ENCODE assay signal across 19 cellular contexts in the genomic region with DNA sequence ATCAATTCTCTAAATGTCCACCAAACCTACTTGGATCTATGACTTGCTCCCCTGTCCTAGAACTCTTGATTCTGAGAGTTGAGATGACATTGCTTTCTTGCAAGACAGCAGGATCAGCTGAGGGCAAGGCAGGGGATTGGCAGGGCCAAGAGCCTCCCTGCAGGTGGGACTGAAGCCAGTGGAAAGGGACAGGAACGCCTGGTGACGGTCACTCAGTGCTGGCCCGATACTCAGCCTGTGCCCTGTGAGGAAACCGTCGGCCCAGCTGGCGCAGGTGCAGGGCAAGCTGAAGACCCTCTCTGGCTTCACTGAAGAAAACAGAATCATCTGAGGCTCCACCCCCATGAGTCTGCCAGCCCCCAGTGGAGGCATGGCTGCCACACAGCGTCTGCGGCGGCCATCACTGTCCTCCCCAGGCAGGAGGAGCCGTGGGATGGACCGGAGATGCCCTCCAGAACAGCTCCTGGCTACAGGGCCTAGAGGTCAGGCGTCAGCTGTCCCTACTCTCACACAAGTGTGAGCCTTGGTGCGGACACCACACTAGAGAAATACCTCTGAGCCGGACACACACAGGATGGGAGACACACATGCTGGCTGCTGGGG. TPM values are rescaled to one million over a fixed set of nuclear protein-coding genes. Genes with fewer than 3 reads are reported as not detected.
A peak's percentile ranks its signal among the peaks of the same experiment; 100 is the strongest.
DNase-seq lines count a peak whose midpoint lies in the region; ATAC-seq, FAIRE-seq and TF ChIP-seq lines count a peak whose summit lies in the region.
"Had no signal": no experiment of that assay in that cellular context is flagged by ENCODE, and none has a peak within 500 bp of the region (broad histone marks: within the 10 kb centered on the region; RNA-seq: fewer than 3 reads in every experiment).

No MANE protein-coding gene starts in this region.

- H3K14ac ChIP-seq in neuronal stem cell (ENCODE audit: low read length): no peak overlapping the region

- intact Hi-C loops in heart left ventricle (cut with DNase I) (loop anchor here in 2 of 10 donors (5.0 to 10.0 kb wide), 2 partner anchors 34 to 82 kb away; no protein-coding TSS in a partner anchor), left ventricle myocardium inferior (cut with micrococcal nuclease) (no loop called here), pancreas (cut with DNase I) (no loop called here)

- H2BK15ac ChIP-seq in neuronal stem cell (ENCODE audit: low read length): no peak overlapping the region

- H4K20me1 ChIP-seq in smooth muscle cell (ENCODE audit: low read depth): peaks cover 11% of the 10 kb centered on the region

- H3K79me2 ChIP-seq in smooth muscle cell (ENCODE audit: low read depth): no peaks in the 10 kb centered on the region

- H3K4me2 ChIP-seq in neuronal stem cell (ENCODE audit: insufficient read depth, low read length, poor library complexity, severe bottlenecking) (no peak overlapping the region), smooth muscle cell (no peak overlapping the region)

- H3K27ac ChIP-seq in heart left ventricle (no peak overlapping the region), left ventricle myocardium inferior (replicated peaks) (no peak overlapping the region), RWPE2 (ENCODE audit: poor library complexity, severe bottlenecking) (no peak overlapping the region), neuronal stem cell (replicated peaks; ENCODE audit: low read length) (no peak overlapping the region), smooth muscle cell (ENCODE audit: low read depth) (peak overlapping the region; percentile 35), pancreas (no peak overlapping the region)
- H3K27ac ChIP-seq: HL-60 had no signal

- no peak overlapping the region for H3K18ac ChIP-seq in neuronal stem cell (ENCODE audit: low read length)

- peak overlapping the region; percentile 15 for H3K9ac ChIP-seq in neuronal stem cell (ENCODE audit: low read depth, low read length, poor library complexity)
- no peak overlapping the region for H3K9ac ChIP-seq in smooth muscle cell (ENCODE audit: low read depth)

- ATAC-seq in heart left ventricle (peak in 3 of 4 donors; percentile 38 to 60 (median 47)), RWPE2 (ENCODE audit: low read depth) (no peak), pancreas (no peak)

- no peaks in the 10 kb centered on the region for H3F3A ChIP-seq in smooth muscle cell (ENCODE audit: low read depth)

- no peak overlapping the region for H2BK120ac ChIP-seq in neuronal stem cell (ENCODE audit: low read depth, low read length)

- WGBS in heart left ventricle, 4 donors: 62 to 91% (median 81%) methylated on average over 5 to 14 of the region's 14 CpGs
- WGBS in neuronal stem cell (ENCODE audit: extremely low coverage in 2 of 2, insufficient read length in 2 of 2, insufficient replicate concordance in 1 of 2), 2 donors: no CpG with 5 or more reads among the region's 14 CpGs
- WGBS in smooth muscle cell (ENCODE audit: low lambda C conversion rate): 94% methylated on average over 14 of the region's 14 CpGs
- 93 to 96% methylated on average over 14 of the region's 14 CpGs for WGBS in pancreas, 2 donors

- H3K9me3 ChIP-seq in heart left ventricle (no peaks in the 10 kb centered on the region), left ventricle myocardium inferior (replicated peaks) (no peaks in the 10 kb centered on the region), RWPE2 (ENCODE audit: severe bottlenecking) (no peaks in the 10 kb centered on the region), neuronal stem cell (replicated peaks in 1 of 2; ENCODE audit: control insufficient read depth in 2 of 2, insufficient read depth in 1 of 2, low read depth in 1 of 2, low read length in 2 of 2) (no peaks in the 10 kb centered on the region), smooth muscle cell (replicated peaks; ENCODE audit: low read depth) (no peaks in the 10 kb centered on the region), pancreas (no peaks in the 10 kb centered on the region)
- H3K9me3 ChIP-seq: HAP-1 had no signal

- no peak for FAIRE-seq in pancreas (lab: Jason Lieb, UNC)
- FAIRE-seq: D721Med, GM12892, H1 had no signal

- no peak overlapping the region for H2BK12ac ChIP-seq in neuronal stem cell (ENCODE audit: low read length)

- no peak for TF ChIP-seq POLR2A in heart left ventricle (IDR thresholded peaks at IDR 0.05)

- TF ChIP-seq CTCF in heart left ventricle (IDR thresholded peaks at IDR 0.05) (no peak), left ventricle myocardium inferior (IDR thresholded peaks at IDR 0.05; ENCODE audit: borderline replicate concordance) (no peak), RWPE2 (IDR thresholded peaks at IDR 0.05; ENCODE audit: poor library complexity, severe bottlenecking) (no peak), smooth muscle cell (IDR thresholded peaks at IDR 0.05; ENCODE audit: borderline replicate concordance, insufficient read depth, poor library complexity, severe bottlenecking) (no peak), foreskin fibroblast (IDR thresholded peaks at IDR 0.05; ENCODE audit: low read depth, low read length) (no peak), pancreas (IDR thresholded peaks at IDR 0.05) (no peak)

- no peak overlapping the region for H2AK5ac ChIP-seq in neuronal stem cell (ENCODE audit: low read depth, low read length)

- H3K27me3 ChIP-seq in heart left ventricle (no peaks in the 10 kb centered on the region), left ventricle myocardium inferior (ENCODE audit: low read depth) (no peaks in the 10 kb centered on the region), RWPE2 (ENCODE audit: insufficient read depth, poor library complexity, severe bottlenecking) (no peaks in the 10 kb centered on the region), neuronal stem cell (ENCODE audit: control insufficient read depth in 3 of 3, insufficient read depth in 3 of 3, low read depth in 1 of 3, low read length in 3 of 3) (no peaks in the 10 kb centered on the region), smooth muscle cell (ENCODE audit: low read depth) (no peaks in the 10 kb centered on the region), pancreas (no peaks in the 10 kb centered on the region)

- H3K4me1 ChIP-seq in heart left ventricle: peaks cover 0 to 20% (median 10%) of the 10 kb centered on the region in 12 donors
- H3K4me1 ChIP-seq in left ventricle myocardium inferior: peaks cover 31% of the 10 kb centered on the region
- peaks cover 9% of the 10 kb centered on the region for H3K4me1 ChIP-seq in RWPE2 (ENCODE audit: insufficient read depth, poor library complexity, severe bottlenecking)
- no peaks in the 10 kb centered on the region for H3K4me1 ChIP-seq in neuronal stem cell (ENCODE audit: control insufficient read depth in 2 of 2, insufficient read depth in 1 of 2, low read depth in 1 of 2, low read length in 2 of 2)
- peaks cover 2% of the 10 kb centered on the region for H3K4me1 ChIP-seq in smooth muscle cell (ENCODE audit: low read depth)
- no peaks in the 10 kb centered on the region for H3K4me1 ChIP-seq in pancreas
- H3K4me1 ChIP-seq: HAP-1 had no signal

- no peak overlapping the region for H4K91ac ChIP-seq in neuronal stem cell (ENCODE audit: low read depth, low read length, poor library complexity)

- no peak overlapping the region for H3K4me3 ChIP-seq in heart left ventricle
- no peak overlapping the region for H3K4me3 ChIP-seq in left ventricle myocardium inferior
- H3K4me3 ChIP-seq in RWPE2 (ENCODE audit: severe bottlenecking): no peak overlapping the region
- H3K4me3 ChIP-seq in neuronal stem cell (ENCODE audit: low read length in 2 of 2): no peak overlapping the region
- no peak overlapping the region for H3K4me3 ChIP-seq in smooth muscle cell
- no peak overlapping the region for H3K4me3 ChIP-seq in foreskin fibroblast (ENCODE audit: low read depth in 1 of 2, low read length in 2 of 2)
- H3K4me3 ChIP-seq in pancreas: no peak overlapping the region
- H3K4me3 ChIP-seq: HAP-1 had no signal

- H3K4ac ChIP-seq in neuronal stem cell (ENCODE audit: low read length): no peak overlapping the region

- H3K36me3 ChIP-seq in heart left ventricle (peaks cover 0 to 98% (median 93%) of the 10 kb centered on the region in 9 donors), left ventricle myocardium inferior (peaks cover 97% of the 10 kb centered on the region), RWPE2 (ENCODE audit: low read depth) (peaks cover 65% of the 10 kb centered on the region), neuronal stem cell (replicated peaks in 1 of 2; ENCODE audit: control insufficient read depth in 2 of 2, insufficient read depth in 2 of 2, low read length in 2 of 2) (peaks cover 34 to 88% of the 10 kb centered on the region in 2 donors), smooth muscle cell (ENCODE audit: low read depth) (no peaks in the 10 kb centered on the region), pancreas (peaks cover 0 to 30% (median 8%) of the 10 kb centered on the region in 3 donors)

- DNase-seq in heart left ventricle (no peak), left ventricle myocardium inferior (no peak), RWPE2 (ENCODE audit: low spot score) (peak; percentile 38), neuronal stem cell (ENCODE audit: low spot score) (no peak), smooth muscle cell (lab: John Stamatoyannopoulos, UW; ENCODE audit: unreplicated experiment) (no peak), foreskin fibroblast (no peak), NK-92 (lab: John Stamatoyannopoulos, UW; ENCODE audit: unreplicated experiment) (no peak), pancreas (no peak)
- DNase-seq: C1 segment of cervical spinal cord; CD4-positive, alpha-beta T cell; DMS153; DMS79 treated with DMSO at 0.1 percent for 48 hours; EL; GDM1 had no signal

- no peak overlapping the region for H4K8ac ChIP-seq in neuronal stem cell (ENCODE audit: low read depth, low read length)

- H2BK5ac ChIP-seq in neuronal stem cell (ENCODE audit: low read length): no peak overlapping the region

- peaks cover 6% of the 10 kb centered on the region for H3K79me1 ChIP-seq in neuronal stem cell (ENCODE audit: low read depth, low read length)

- H3K23ac ChIP-seq in neuronal stem cell (ENCODE audit: low read depth, low read length, poor library complexity): no peak overlapping the region

- H2AFZ ChIP-seq in neuronal stem cell (ENCODE audit: low read length): no peak overlapping the region
- no peak overlapping the region for H2AFZ ChIP-seq in smooth muscle cell (ENCODE audit: low read depth)

RNA-seq across cellular contexts. Expression of a gene that starts 14.7 kb away (rescaled TPM):
- total RNA-seq in heart left ventricle: 100 to 1,000 TPM in 4 of 9 donors, 10 to 100 TPM in 5; 71.1 to 115 (median 87.6) TPM
- polyA plus RNA-seq in heart left ventricle: 100 to 1,000 TPM; 100 to 140 TPM
- 108 TPM for total RNA-seq in left ventricle myocardium inferior
- 44.5 TPM for polyA plus RNA-seq in neuronal stem cell (2013, experiment 1 of 2)
- polyA plus RNA-seq in neuronal stem cell (2013, experiment 2 of 2): 42.3 TPM
- 34.3 and 35.3 TPM in 2 replicates for total RNA-seq in smooth muscle cell
- 43.5 and 50.4 TPM in 2 replicates for polyA plus RNA-seq in smooth muscle cell
- total RNA-seq in pancreas: 10 to 100 TPM in 5 of 6 donors, 1 to 10 TPM in 1; 9.8 to 16.5 (median 13.1) TPM
- 10 to 100 TPM; 24.9 to 33.7 TPM for polyA plus RNA-seq in pancreas

RNA-seq across cellular contexts. Expression of a gene that starts 39.1 kb away (rescaled TPM):
- total RNA-seq in heart left ventricle (10 to 100 TPM; 15.6 to 38.3 (median 22.5) TPM), left ventricle myocardium inferior (20.0 TPM), smooth muscle cell (15.1 and 17.8 TPM in 2 replicates), pancreas (10 to 100 TPM; 11.6 to 20.1 (median 13.4) TPM)
- polyA plus RNA-seq in heart left ventricle (10 to 100 TPM; 10.9 to 19.0 TPM), smooth muscle cell (5.3 and 5.4 TPM in 2 replicates), pancreas (1 to 10 TPM; 3.8 to 4.0 TPM)
- polyA plus RNA-seq in neuronal stem cell (2013, experiment 1 of 2): 30.3 TPM
- 27.6 TPM for polyA plus RNA-seq in neuronal stem cell (2013, experiment 2 of 2)

Comparison
In these comparisons a context has a peak if more than half of its experiments do, and no peak if none do; other contexts are left out.
1. ATAC-seq: peak in heart left ventricle (3 of 4); none in RWPE2 (single experiment) and pancreas (0 of 4).